Comparison of ENCODE assay signal across 21 cellular contexts in the genomic region with DNA sequence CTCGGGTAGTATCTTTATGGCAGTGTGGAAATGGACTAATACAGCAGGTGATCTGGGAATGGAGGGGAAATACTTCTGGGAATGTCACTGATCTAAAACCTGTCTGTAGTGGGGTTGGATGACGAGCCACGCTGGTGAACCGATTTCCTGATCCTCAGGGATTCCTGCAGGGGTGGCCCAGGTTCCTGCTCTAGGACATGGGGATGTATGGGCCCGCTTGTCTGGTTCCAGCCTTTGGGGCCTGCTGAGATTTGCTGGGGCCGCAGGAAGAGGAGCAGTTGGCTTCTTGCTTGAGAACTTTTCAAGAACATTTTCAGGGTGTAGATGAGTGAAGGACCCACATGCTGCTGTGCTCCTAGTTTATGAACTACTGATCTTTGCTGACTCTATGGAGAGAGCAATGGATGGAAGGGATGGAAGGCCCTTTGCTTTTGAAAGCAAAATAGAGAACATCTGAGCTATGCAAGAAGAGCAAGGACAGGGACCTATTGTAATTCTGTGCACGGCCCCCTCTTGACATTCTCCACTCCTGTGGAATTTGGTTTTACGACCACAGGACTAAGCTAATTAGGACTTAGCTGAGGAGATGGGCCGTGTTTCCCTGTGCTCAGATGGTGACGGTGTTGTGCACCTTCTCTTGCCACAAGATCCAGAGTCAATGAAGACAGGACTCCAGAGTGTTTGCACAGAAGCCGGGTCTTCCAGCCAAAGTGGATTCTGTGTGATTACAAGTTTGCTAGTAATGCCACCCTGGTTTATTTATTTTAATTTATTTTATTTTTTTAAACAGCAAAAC.
DNase-seq lines count a peak whose midpoint lies in the region; ATAC-seq, FAIRE-seq and TF ChIP-seq lines count a peak whose summit lies in the region.
"Had no signal": no experiment of that assay in that cellular context is flagged by ENCODE, and none has a peak within 500 bp of the region (broad histone marks: within the 10 kb centered on the region; RNA-seq: fewer than 3 reads in every experiment).

No MANE protein-coding gene starts in this region.

- H3K4ac ChIP-seq in IMR-90 (ENCODE audit: low read depth, low read length): no peak overlapping the region

- no peak overlapping the region for H2BK15ac ChIP-seq in IMR-90 (ENCODE audit: low read depth, low read length)

- no peak overlapping the region for H4K5ac ChIP-seq in IMR-90 (ENCODE audit: low read depth, low read length)

- no peaks in the 10 kb centered on the region for H3K79me1 ChIP-seq in IMR-90 (ENCODE audit: low read depth in 1 of 2, low read length in 2 of 2)

- no peak for DNase-seq in IMR-90
- peak; percentile 64 for DNase-seq in chondrocyte (ENCODE audit: low spot score)
- no peak for DNase-seq in neural progenitor cell (ENCODE audit: low spot score)
- no peak for DNase-seq in glutamatergic neuron
- DNase-seq in prostate gland (ENCODE audit: low spot score): no peak
- DNase-seq in iPS-NIHi7 (ENCODE audit: extremely low spot score): no peak
- DNase-seq in GM12891 (ENCODE audit: insufficient read length, low spot score): no peak
- DNase-seq: CD4-positive, alpha-beta T cell; COR-L47; DMS79; NCI-H1105; NCI-H146; NCI-H2029; NCI-H2227 treated with DMSO at 0.1 percent for 48 hours; NCI-H510A; NCI-H774; Right ventricle myocardium superior had no signal

- H3K27me3 Mint-ChIP-seq in chondrocyte (ENCODE audit: low read depth) (no peaks in the 10 kb centered on the region), neural progenitor cell (ENCODE audit: insufficient read depth, low read depth) (peaks cover 7% of the 10 kb centered on the region), glutamatergic neuron (ENCODE audit: unreplicated experiment) (peaks cover 3% of the 10 kb centered on the region)
- H3K27me3 Mint-ChIP-seq: CD4-positive, alpha-beta T cell had no signal

- peaks cover 3% of the 10 kb centered on the region for H3K9me3 Mint-ChIP-seq in chondrocyte (ENCODE audit: low read depth)
- H3K9me3 Mint-ChIP-seq in neural progenitor cell: no peaks in the 10 kb centered on the region
- H3K9me3 Mint-ChIP-seq in glutamatergic neuron (ENCODE audit: unreplicated experiment): peaks cover 2% of the 10 kb centered on the region
- H3K9me3 Mint-ChIP-seq: CD4-positive, alpha-beta T cell had no signal

- no peak overlapping the region for H3K4me3 ChIP-seq in IMR-90 (ENCODE audit: insufficient read depth, low read depth, low read length)
- H3K4me3 ChIP-seq in neural progenitor cell: no peak overlapping the region
- H3K4me3 ChIP-seq in prostate gland: no peak overlapping the region
- H3K4me3 ChIP-seq: BLaER1 had no signal

- 100% methylated on average over 1 of the region's 11 CpGs; no CpG with 5 or more reads in 1 of the 2 experiments for WGBS in IMR-90 (ENCODE audit: extremely low coverage in 2 of 2, insufficient read length in 1 of 2), 2 experiments
- WGBS in prostate gland: 89% methylated on average over 11 of the region's 11 CpGs

- ATAC-seq in IMR-90 (ENCODE audit: low read depth): no peak

- no peaks in the 10 kb centered on the region for H3K27me3 ChIP-seq in IMR-90 (ENCODE audit: control insufficient read depth, insufficient read depth, low read length)
- H3K27me3 ChIP-seq in neural progenitor cell: no peaks in the 10 kb centered on the region
- H3K27me3 ChIP-seq in prostate gland (replicated peaks; ENCODE audit: insufficient read depth): no peaks in the 10 kb centered on the region
- H3K27me3 ChIP-seq: BLaER1 had no signal

- H4K20me1 ChIP-seq in IMR-90 (ENCODE audit: insufficient read depth, low read length): no peaks in the 10 kb centered on the region; the same call in 1 of the 2 replicates
- no peaks in the 10 kb centered on the region for H4K20me1 ChIP-seq in neural progenitor cell (ENCODE audit: low read depth)
- H4K20me1 ChIP-seq: BLaER1 had no signal

- H3K56ac ChIP-seq in IMR-90 (ENCODE audit: extremely low read depth, insufficient read depth, low read length): no peak overlapping the region

- H3K36me3 Mint-ChIP-seq in chondrocyte (ENCODE audit: low read depth): no peaks in the 10 kb centered on the region
- H3K36me3 Mint-ChIP-seq in neural progenitor cell: no peaks in the 10 kb centered on the region
- peaks cover 6% of the 10 kb centered on the region for H3K36me3 Mint-ChIP-seq in glutamatergic neuron (ENCODE audit: unreplicated experiment)

- no peak overlapping the region for H4K8ac ChIP-seq in IMR-90 (ENCODE audit: low read depth in 2 of 2, low read length in 2 of 2)

- H3K27ac ChIP-seq in IMR-90 (ENCODE audit: insufficient read depth, low read length): no peak overlapping the region
- no peak overlapping the region for H3K27ac ChIP-seq in neural progenitor cell
- H3K27ac ChIP-seq in prostate gland: no peak overlapping the region
- H3K27ac ChIP-seq: BLaER1, HL-60, KMS-11 had no signal

- H2AK9ac ChIP-seq in IMR-90 (replicated peaks; ENCODE audit: low read depth, low read length, poor library complexity): no peak overlapping the region

- H3K4me1 ChIP-seq in IMR-90 (ENCODE audit: control insufficient read depth, insufficient read depth, low read length) (peaks cover 9% of the 10 kb centered on the region), neural progenitor cell (peaks cover 9% of the 10 kb centered on the region), prostate gland (replicated peaks) (no peaks in the 10 kb centered on the region)

- TF ChIP-seq POLR2A in IMR-90 (IDR thresholded peaks at IDR 0.05; ENCODE audit: low read depth, low read length) (no peak), prostate gland (IDR thresholded peaks at IDR 0.05) (no peak), GM12891 (IDR thresholded peaks at IDR 0.05; ENCODE audit: low read depth, low read length) (no peak)

- H3K4me3 Mint-ChIP-seq in chondrocyte (ENCODE audit: unreplicated experiment) (no peak overlapping the region), neural progenitor cell (no peak overlapping the region), glutamatergic neuron (ENCODE audit: unreplicated experiment) (no peak overlapping the region)
- H3K4me3 Mint-ChIP-seq: CD4-positive, alpha-beta T cell had no signal

- H2AFZ ChIP-seq in IMR-90 (replicated peaks; ENCODE audit: low read length, poor library complexity) (no peak overlapping the region), neural progenitor cell (replicated peaks) (no peak overlapping the region)

- H3K36me3 ChIP-seq in IMR-90 (ENCODE audit: control insufficient read depth, insufficient read depth, low read length): no peaks in the 10 kb centered on the region
- H3K36me3 ChIP-seq in neural progenitor cell: no peaks in the 10 kb centered on the region
- H3K36me3 ChIP-seq in prostate gland: no peaks in the 10 kb centered on the region
- H3K36me3 ChIP-seq: BLaER1 had no signal

- H3K14ac ChIP-seq in IMR-90 (replicated peaks; ENCODE audit: low read depth, low read length): no peak overlapping the region

- no peak overlapping the region for H3K4me2 ChIP-seq in IMR-90 (ENCODE audit: low read depth, low read length)
- no peak overlapping the region for H3K4me2 ChIP-seq in neural progenitor cell
- H3K4me2 ChIP-seq: BLaER1, KMS-11 had no signal

- no peak for TF ChIP-seq RAD21 in IMR-90 (IDR thresholded peaks at IDR 0.05; ENCODE audit: low read length)

- FAIRE-seq in GM12891 (lab: Jason Lieb, UNC): no peak
- FAIRE-seq: H54 had no signal

- H2BK5ac ChIP-seq in IMR-90 (ENCODE audit: low read depth, low read length, poor library complexity, severe bottlenecking): no peak overlapping the region

- H2BK20ac ChIP-seq in IMR-90 (ENCODE audit: low read depth, low read length): no peak overlapping the region

- CTCF ChIA-PET in IMR-90 (lab: Yijun Ruan, JAX): no interaction called here

- H3K4me1 Mint-ChIP-seq in chondrocyte (ENCODE audit: low read depth) (peaks cover 26% of the 10 kb centered on the region), neural progenitor cell (peaks cover 18% of the 10 kb centered on the region), glutamatergic neuron (ENCODE audit: low read depth, unreplicated experiment) (no peaks in the 10 kb centered on the region)

- 0 out of 2 replicates have a peak overlapping the region, but pooled peaks have one; percentile 46 for H2AK5ac ChIP-seq in IMR-90 (ENCODE audit: low read depth, low read length)

- intact Hi-C loops in IMR-90 (cut with micrococcal nuclease) (no loop called here), prostate gland (cut with DNase I) (no loop called here)

- TF ChIP-seq CTCF in IMR-90 (conservative IDR thresholded peaks at IDR 0.05; ENCODE audit: low read depth, low read length) (no peak), chondrocyte (IDR thresholded peaks at IDR 0.05) (no peak), neural progenitor cell (IDR thresholded peaks at IDR 0.05) (no peak), glutamatergic neuron (IDR thresholded peaks at IDR 0.05; ENCODE audit: partially characterized antibody, unreplicated experiment) (no peak), prostate gland (IDR thresholded peaks at IDR 0.05) (no peak)

- H4K91ac ChIP-seq in IMR-90 (ENCODE audit: insufficient read depth, low read depth, low read length): no peak overlapping the region

- dilution Hi-C loops in IMR-90 (cut with HindIII; ENCODE audit: low sequenced_read_pairs, unreplicated experiment): no loop called here

- H3K27ac Mint-ChIP-seq in chondrocyte (ENCODE audit: unreplicated experiment) (no peak overlapping the region), neural progenitor cell (peak overlapping the region; percentile 8), glutamatergic neuron (ENCODE audit: unreplicated experiment) (no peak overlapping the region)
- H3K27ac Mint-ChIP-seq: CD4-positive, alpha-beta T cell had no signal

- H3K9ac ChIP-seq in IMR-90 (ENCODE audit: low read depth, low read length) (no peak overlapping the region), neural progenitor cell (no peak overlapping the region)
- H3K9ac ChIP-seq: BLaER1, KMS-11 had no signal

- POLR2A ChIA-PET in IMR-90 (lab: Charles Lee; ENCODE audit: unreplicated experiment): no interaction called here

- peaks cover 6% of the 10 kb centered on the region for H3F3A ChIP-seq in neural progenitor cell (ENCODE audit: low read depth)

- no peak overlapping the region for H2BK120ac ChIP-seq in IMR-90 (ENCODE audit: low read depth, low read length)

- BruUV-seq in IMR-90 (replicated peaks; lab: Mats Ljungman, UMichigan): no TSS peak

- no peak overlapping the region for H3K18ac ChIP-seq in IMR-90 (ENCODE audit: low read depth, low read length)

- H3K9me1 ChIP-seq in IMR-90 (ENCODE audit: insufficient read depth, low read length): no peaks in the 10 kb centered on the region; the same call in 1 of the 2 replicates

- no peaks in the 10 kb centered on the region for H3K79me2 ChIP-seq in neural progenitor cell (ENCODE audit: low read depth)

- H3K9me3 ChIP-seq in IMR-90 (ENCODE audit: control insufficient read depth, insufficient read depth, low read length): peaks cover 5% of the 10 kb centered on the region
- no peaks in the 10 kb centered on the region for H3K9me3 ChIP-seq in neural progenitor cell (ENCODE audit: low read depth)
- H3K9me3 ChIP-seq in prostate gland: no peaks in the 10 kb centered on the region
- H3K9me3 ChIP-seq: BLaER1 had no signal

- in situ Hi-C loops in IMR-90 (cut with MboI; ENCODE audit: low sequenced_read_pairs): loop anchor here (25.0 kb wide), 1 partner anchor 369 kb away; a partner anchor contains a TSS

- H3K23ac ChIP-seq in IMR-90 (ENCODE audit: low read depth, low read length): no peak overlapping the region

TF ChIP-seq in IMR-90, 13 proteins besides CTCF, POLR2A, EP300 and RAD21:
- TF ChIP-seq CHD1 (IDR thresholded peaks at IDR 0.05; ENCODE audit: low read depth, low read length): no peak

TF ChIP-seq in GM12891, 5 proteins besides CTCF, POLR2A, EP300 and RAD21 (continues in another document):
- TF ChIP-seq TAF1 (IDR thresholded peaks at IDR 0.05; ENCODE audit: low read depth, low read length): no peak
